8 cellular contexts compared by ENCODE assay signal in genomic region chr3:33440328-33440577, GRCh38. TPM values are rescaled to one million over a fixed set of nuclear protein-coding genes. Genes with fewer than 3 reads are reported as not detected.
DNase-seq lines count a peak whose midpoint lies in the region; ATAC-seq lines count a peak whose summit lies in the region.

Gene UBP1, minus strand, starts transcription at chr3:33440405. Its CDS starts 557 bp downstream, at chr3:33439848.

- H3K36me3 Mint-ChIP-seq in activated T-helper 2 cell treated with anti-CD3 and anti-CD28 coated beads, Interferon-gamma antibody, Interleukin-2, Interleukin-4, amounts not matched to agents 10 μg/mL and 5 μg/mL and 100 μg/mL, durations not matched to agents 14 hours and 24 hours and 36 hours (ENCODE audit: low read depth): peaks cover 20% of the 10 kb centered on the region

- DNase-seq in stimulated activated CD8-positive, alpha-beta memory T cell treated with anti-CD3 and anti-CD28 coated beads, Interleukin-12 subunit alpha, Interleukin-12 subunit beta, amount 100 ng/mL, for 24 hours (ENCODE audit: extremely low read depth): peak; percentile 97
- no peak for DNase-seq in stimulated activated CD8-positive, alpha-beta memory T cell treated with anti-CD3 and anti-CD28 coated beads, Interleukin-4, amount 100 ng/mL, for 48 hours
- no peak for DNase-seq in activated T-helper 2 cell treated with anti-CD3 and anti-CD28 coated beads, Interferon-gamma antibody, Interleukin-2, Interleukin-4, amounts not matched to agents 10 μg/mL and 5 μg/mL and 100 μg/mL, durations not matched to agents 14 hours and 24 hours and 36 hours (ENCODE audit: low spot score)
- peak; percentile 100 for DNase-seq in left cardiac atrium
- peak; percentile 100 for DNase-seq in sciatic nerve (ENCODE audit: low spot score)

- no peaks in the 10 kb centered on the region for H3K9me3 Mint-ChIP-seq in activated T-helper 2 cell treated with anti-CD3 and anti-CD28 coated beads, Interferon-gamma antibody, Interleukin-2, Interleukin-4, amounts not matched to agents 10 μg/mL and 5 μg/mL and 100 μg/mL, durations not matched to agents 14 hours and 24 hours and 36 hours

- intact Hi-C loops in activated T-helper 2 cell treated with anti-CD3 and anti-CD28 coated beads, Interferon-gamma antibody, Interleukin-2, Interleukin-4, amounts not matched to agents 10 μg/mL and 5 μg/mL and 100 μg/mL, durations not matched to agents 14 hours and 24 hours and 36 hours (cut with micrococcal nuclease): loop anchor here (1.0 to 10.0 kb wide), 7 partner anchors 48 to 865 kb away; partner anchors contain the start of genes CCR4, CNOT10, CRTAP and DYNC1LI1
- intact Hi-C loops in left cardiac atrium (cut with DNase I): loop anchor here in 1 of 2 donors (5.0 kb wide), 1 partner anchor 97 kb away; no protein-coding TSS in a partner anchor
- intact Hi-C loops in sciatic nerve (cut with DNase I): no loop called here

- peaks cover 39% of the 10 kb centered on the region for H3K4me1 Mint-ChIP-seq in activated T-helper 2 cell treated with anti-CD3 and anti-CD28 coated beads, Interferon-gamma antibody, Interleukin-2, Interleukin-4, amounts not matched to agents 10 μg/mL and 5 μg/mL and 100 μg/mL, durations not matched to agents 14 hours and 24 hours and 36 hours (ENCODE audit: low read depth)

- no peaks in the 10 kb centered on the region for H3K27me3 Mint-ChIP-seq in activated T-helper 2 cell treated with anti-CD3 and anti-CD28 coated beads, Interferon-gamma antibody, Interleukin-2, Interleukin-4, amounts not matched to agents 10 μg/mL and 5 μg/mL and 100 μg/mL, durations not matched to agents 14 hours and 24 hours and 36 hours (ENCODE audit: low read depth)

- H3K27ac Mint-ChIP-seq in activated T-helper 2 cell treated with anti-CD3 and anti-CD28 coated beads, Interferon-gamma antibody, Interleukin-2, Interleukin-4, amounts not matched to agents 10 μg/mL and 5 μg/mL and 100 μg/mL, durations not matched to agents 14 hours and 24 hours and 36 hours: peak within 1 kb of the TSS; percentile 100

- H3K4me3 Mint-ChIP-seq in activated T-helper 2 cell treated with anti-CD3 and anti-CD28 coated beads, Interferon-gamma antibody, Interleukin-2, Interleukin-4, amounts not matched to agents 10 μg/mL and 5 μg/mL and 100 μg/mL, durations not matched to agents 14 hours and 24 hours and 36 hours (ENCODE audit: low read depth): peak within 1 kb of the TSS; percentile 100

- ATAC-seq in left cardiac atrium (peak; percentile 95 to 96), sciatic nerve (no peak), GM21619 (IDR thresholded peaks at IDR 0.05; ENCODE audit: unreplicated experiment) (no peak), GM21390 (IDR thresholded peaks at IDR 0.05; ENCODE audit: unreplicated experiment) (no peak), GM21717 (IDR thresholded peaks at IDR 0.05; ENCODE audit: unreplicated experiment) (no peak)

RNA-seq across cellular contexts. Expression of gene UBP1, which starts in this region (rescaled TPM):
- total RNA-seq in activated T-helper 2 cell treated with anti-CD3 and anti-CD28 coated beads, Interferon-gamma antibody, Interleukin-2, Interleukin-4, amounts not matched to agents 10 μg/mL and 5 μg/mL and 100 μg/mL, durations not matched to agents 14 hours and 24 hours and 36 hours: 59.2 and 63.8 TPM in 2 replicates
- total RNA-seq in left cardiac atrium (10 to 100 TPM; 38.7 to 47.6 TPM), sciatic nerve (46.3 TPM)

Comparison
In these comparisons a context has a peak if more than half of its experiments do, and no peak if none do; other contexts are left out.
1. DNase-seq: peak in stimulated activated CD8-positive, alpha-beta memory T cell treated with anti-CD3 and anti-CD28 coated beads, Interleukin-12 subunit alpha, Interleukin-12 subunit beta, amount 100 ng/mL, for 24 hours (single experiment), left cardiac atrium (single experiment) and sciatic nerve (single experiment); none in stimulated activated CD8-positive, alpha-beta memory T cell treated with anti-CD3 and anti-CD28 coated beads, Interleukin-4, amount 100 ng/mL, for 48 hours (single experiment) and activated T-helper 2 cell treated with anti-CD3 and anti-CD28 coated beads, Interferon-gamma antibody, Interleukin-2, Interleukin-4, amounts not matched to agents 10 μg/mL and 5 μg/mL and 100 μg/mL, durations not matched to agents 14 hours and 24 hours and 36 hours (single experiment).
2. ATAC-seq: peak in left cardiac atrium (2 of 2); none in sciatic nerve (single experiment), GM21619 (single experiment), GM21390 (single experiment) and GM21717 (single experiment).